Comparison of ENCODE assay signal across 8 cellular contexts in the genomic region with DNA sequence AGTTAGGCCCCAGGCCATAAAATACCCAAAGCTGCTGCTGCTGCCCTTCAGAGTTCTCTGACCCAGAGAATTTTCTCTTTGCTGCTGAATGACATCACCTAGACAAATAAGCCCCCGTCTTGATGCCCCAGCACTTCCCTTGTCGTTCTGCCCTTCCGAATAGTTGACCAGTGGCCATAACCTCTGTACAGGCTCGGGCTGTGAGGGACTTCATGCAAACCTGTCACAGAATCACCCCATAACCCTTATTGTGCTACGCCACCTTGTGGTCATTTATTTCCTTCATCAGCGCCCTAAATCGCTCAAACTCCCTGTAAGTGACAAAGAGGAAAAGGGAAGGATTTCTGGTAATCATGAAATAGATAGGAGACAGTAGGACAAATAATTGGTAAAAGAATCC. TPM values are rescaled to one million over a fixed set of nuclear protein-coding genes. Genes with fewer than 3 reads are reported as not detected.
DNase-seq lines count a peak whose midpoint lies in the region; ATAC-seq and TF ChIP-seq lines count a peak whose summit lies in the region.

No MANE protein-coding gene starts in this region.

- H3K18ac ChIP-seq in neuronal stem cell (ENCODE audit: low read length), result no peak overlapping the region

- H3K4me2 ChIP-seq in neuronal stem cell (ENCODE audit: insufficient read depth, low read length, poor library complexity, severe bottlenecking), result no peak overlapping the region

- H2BK120ac ChIP-seq in neuronal stem cell (ENCODE audit: low read depth, low read length), result no peak overlapping the region

- H3K27ac ChIP-seq in HEK293 (ENCODE audit: extremely low read depth, low read depth, low read length) (no peak overlapping the region), neuronal stem cell (replicated peaks; ENCODE audit: low read length) (no peak overlapping the region)

- no peak overlapping the region for H3K4ac ChIP-seq in neuronal stem cell (ENCODE audit: low read length)

- no peak overlapping the region for H2BK15ac ChIP-seq in neuronal stem cell (ENCODE audit: low read length)

- no peak overlapping the region for H3K9ac ChIP-seq in neuronal stem cell (ENCODE audit: low read depth, low read length, poor library complexity)

- peak; percentile 41 for DNase-seq in D341Med (ENCODE audit: low spot score)
- peak; percentile 70 for DNase-seq in NCI-H460 (ENCODE audit: extremely low read depth, low read depth)
- peak; percentile 63 for DNase-seq in activated CD8-positive, alpha-beta memory T cell treated with anti-CD3 and anti-CD28 coated beads for 24 hours
- DNase-seq in fibroblast of pulmonary artery (ENCODE audit: low read depth), result peak; percentile 76
- DNase-seq in neuronal stem cell (ENCODE audit: low spot score), result peak; percentile 54
- DNase-seq in cortex of kidney (lab: John Stamatoyannopoulos, UW), result no peak

- no peaks in the 10 kb centered on the region for H3K27me3 ChIP-seq in neuronal stem cell (ENCODE audit: control insufficient read depth in 3 of 3, insufficient read depth in 3 of 3, low read depth in 1 of 3, low read length in 3 of 3)

- no peak overlapping the region for H3K14ac ChIP-seq in neuronal stem cell (ENCODE audit: low read length)

- H3K4me3 ChIP-seq in HEK293 (ENCODE audit: low read depth, low read length) (no peak overlapping the region), fibroblast of pulmonary artery (replicated peaks; ENCODE audit: low read depth, low read length) (no peak overlapping the region), neuronal stem cell (ENCODE audit: low read length in 2 of 2) (no peak overlapping the region)

- H3K4me1 ChIP-seq in HEK293 (ENCODE audit: control insufficient read depth, insufficient read depth, low read length) (no peaks in the 10 kb centered on the region), neuronal stem cell (ENCODE audit: control insufficient read depth in 2 of 2, insufficient read depth in 1 of 2, low read depth in 1 of 2, low read length in 2 of 2) (no peaks in the 10 kb centered on the region)

- H3K23ac ChIP-seq in neuronal stem cell (ENCODE audit: low read depth, low read length, poor library complexity), result no peak overlapping the region

- POLR2A ChIA-PET in HEK293 (lab: Yijun Ruan, JAX), result no interaction called here

- H2AK5ac ChIP-seq in neuronal stem cell (ENCODE audit: low read depth, low read length), result no peak overlapping the region

- WGBS in neuronal stem cell (ENCODE audit: extremely low coverage in 2 of 2, insufficient read length in 2 of 2, insufficient replicate concordance in 1 of 2), 2 donors, result no CpG with 5 or more reads among the region's 7 CpGs

- H3K9me3 ChIP-seq in HEK293 (ENCODE audit: control insufficient read depth, insufficient read depth, low read depth, low read length) (no peaks in the 10 kb centered on the region), neuronal stem cell (replicated peaks in 1 of 2; ENCODE audit: control insufficient read depth in 2 of 2, insufficient read depth in 1 of 2, low read depth in 1 of 2, low read length in 2 of 2) (no peaks in the 10 kb centered on the region)

- no peak overlapping the region for H4K91ac ChIP-seq in neuronal stem cell (ENCODE audit: low read depth, low read length, poor library complexity)

- H3K79me1 ChIP-seq in neuronal stem cell (ENCODE audit: low read depth, low read length), result peaks cover 2% of the 10 kb centered on the region

- H3K36me3 ChIP-seq in HEK293 (ENCODE audit: control insufficient read depth in 2 of 2, insufficient read depth in 1 of 2, low read length in 2 of 2) (no peaks in the 10 kb centered on the region), neuronal stem cell (replicated peaks in 1 of 2; ENCODE audit: control insufficient read depth in 2 of 2, insufficient read depth in 2 of 2, low read length in 2 of 2) (no peaks in the 10 kb centered on the region)

- H4K8ac ChIP-seq in neuronal stem cell (ENCODE audit: low read depth, low read length), result no peak overlapping the region

- CTCF ChIA-PET in HEK293 (lab: Yijun Ruan, JAX), result interaction anchor here (0.6 to 5.3 kb wide), 5 partner anchors 124 to 195 kb away, joined by 3 to 41 read pairs (median 10); a partner anchor contains a TSS

- ATAC-seq in HG03039 (IDR thresholded peaks at IDR 0.05; ENCODE audit: unreplicated experiment), result no peak

- no peak for TF ChIP-seq CTCF in HEK293 (tag by site-specific recombination; IDR thresholded peaks at IDR 0.05)
- peak; percentile 51 for TF ChIP-seq CTCF in fibroblast of pulmonary artery (IDR thresholded peaks at IDR 0.05; ENCODE audit: low read length, missing control alignments)

- no peak overlapping the region for H2BK12ac ChIP-seq in neuronal stem cell (ENCODE audit: low read length)

- peak overlapping the region; percentile 62 for H2AFZ ChIP-seq in neuronal stem cell (ENCODE audit: low read length)

- H2BK5ac ChIP-seq in neuronal stem cell (ENCODE audit: low read length), result no peak overlapping the region

TF ChIP-seq in HEK293, 187 proteins besides CTCF, POLR2A, EP300 and RAD21:
- peak; percentile 54; the same call in 1 of the 2 replicates for TF ChIP-seq ZNF660 (tag by site-specific recombination; IDR thresholded peaks at IDR 0.05)
- TF ChIP-seq ZNF600 (tag by site-specific recombination; IDR thresholded peaks at IDR 0.05), result 0 out of 2 replicates have a peak, but pooled peaks have one; percentile 33
- TF ChIP-seq YY1 (tag by site-specific recombination; IDR thresholded peaks at IDR 0.05), result no peak
- no peak for TF ChIP-seq MEIS1 (CRISPR knock-in tag; IDR thresholded peaks at IDR 0.05; ENCODE audit: borderline replicate concordance)
- peak; percentile 74 for TF ChIP-seq ZNF654 (tag by site-specific recombination; IDR thresholded peaks at IDR 0.05; ENCODE audit: low read depth)
- TF ChIP-seq, protein P1, sequence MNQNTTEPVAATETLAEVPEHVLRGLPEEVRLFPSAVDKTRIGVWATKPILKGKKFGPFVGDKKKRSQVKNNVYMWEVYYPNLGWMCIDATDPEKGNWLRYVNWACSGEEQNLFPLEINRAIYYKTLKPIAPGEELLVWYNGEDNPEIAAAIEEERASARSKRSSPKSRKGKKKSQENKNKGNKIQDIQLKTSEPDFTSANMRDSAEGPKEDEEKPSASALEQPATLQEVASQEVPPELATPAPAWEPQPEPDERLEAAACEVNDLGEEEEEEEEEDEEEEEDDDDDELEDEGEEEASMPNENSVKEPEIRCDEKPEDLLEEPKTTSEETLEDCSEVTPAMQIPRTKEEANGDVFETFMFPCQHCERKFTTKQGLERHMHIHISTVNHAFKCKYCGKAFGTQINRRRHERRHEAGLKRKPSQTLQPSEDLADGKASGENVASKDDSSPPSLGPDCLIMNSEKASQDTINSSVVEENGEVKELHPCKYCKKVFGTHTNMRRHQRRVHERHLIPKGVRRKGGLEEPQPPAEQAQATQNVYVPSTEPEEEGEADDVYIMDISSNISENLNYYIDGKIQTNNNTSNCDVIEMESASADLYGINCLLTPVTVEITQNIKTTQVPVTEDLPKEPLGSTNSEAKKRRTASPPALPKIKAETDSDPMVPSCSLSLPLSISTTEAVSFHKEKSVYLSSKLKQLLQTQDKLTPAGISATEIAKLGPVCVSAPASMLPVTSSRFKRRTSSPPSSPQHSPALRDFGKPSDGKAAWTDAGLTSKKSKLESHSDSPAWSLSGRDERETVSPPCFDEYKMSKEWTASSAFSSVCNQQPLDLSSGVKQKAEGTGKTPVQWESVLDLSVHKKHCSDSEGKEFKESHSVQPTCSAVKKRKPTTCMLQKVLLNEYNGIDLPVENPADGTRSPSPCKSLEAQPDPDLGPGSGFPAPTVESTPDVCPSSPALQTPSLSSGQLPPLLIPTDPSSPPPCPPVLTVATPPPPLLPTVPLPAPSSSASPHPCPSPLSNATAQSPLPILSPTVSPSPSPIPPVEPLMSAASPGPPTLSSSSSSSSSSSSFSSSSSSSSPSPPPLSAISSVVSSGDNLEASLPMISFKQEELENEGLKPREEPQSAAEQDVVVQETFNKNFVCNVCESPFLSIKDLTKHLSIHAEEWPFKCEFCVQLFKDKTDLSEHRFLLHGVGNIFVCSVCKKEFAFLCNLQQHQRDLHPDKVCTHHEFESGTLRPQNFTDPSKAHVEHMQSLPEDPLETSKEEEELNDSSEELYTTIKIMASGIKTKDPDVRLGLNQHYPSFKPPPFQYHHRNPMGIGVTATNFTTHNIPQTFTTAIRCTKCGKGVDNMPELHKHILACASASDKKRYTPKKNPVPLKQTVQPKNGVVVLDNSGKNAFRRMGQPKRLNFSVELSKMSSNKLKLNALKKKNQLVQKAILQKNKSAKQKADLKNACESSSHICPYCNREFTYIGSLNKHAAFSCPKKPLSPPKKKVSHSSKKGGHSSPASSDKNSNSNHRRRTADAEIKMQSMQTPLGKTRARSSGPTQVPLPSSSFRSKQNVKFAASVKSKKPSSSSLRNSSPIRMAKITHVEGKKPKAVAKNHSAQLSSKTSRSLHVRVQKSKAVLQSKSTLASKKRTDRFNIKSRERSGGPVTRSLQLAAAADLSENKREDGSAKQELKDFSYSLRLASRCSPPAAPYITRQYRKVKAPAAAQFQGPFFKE (tag by site-specific recombination; IDR thresholded peaks at IDR 0.05; ENCODE audit: borderline replicate concordance), result no peak
- 0 out of 2 replicates have a peak, but pooled peaks have one; percentile 48 for TF ChIP-seq ZBTB48 (tag by site-specific recombination; IDR thresholded peaks at IDR 0.05)

RNA-seq across cellular contexts. Expression of a gene that starts 18.8 kb away (rescaled TPM):
- not detected in 2 replicates for total RNA-seq in NCI-H460 (2014; rRNA removed; shearing (Covaris generic))
- not detected in 2 replicates for polyA plus RNA-seq in NCI-H460 (2014; cell fraction: nucleus; rRNA removed)
- not detected for polyA plus RNA-seq in neuronal stem cell (2013, experiment 1 of 2)
- polyA plus RNA-seq in neuronal stem cell (2013, experiment 2 of 2), result not detected

RNA-seq across cellular contexts. Expression of a gene that starts 21.8 kb away (rescaled TPM):
- total RNA-seq in NCI-H460 (2014; rRNA removed; shearing (Covaris generic)), result 4.4 and 6.6 TPM in 2 replicates
- polyA plus RNA-seq in NCI-H460 (2014; cell fraction: nucleus; rRNA removed), result 5.0 and 8.7 TPM in 2 replicates
- 4.8 TPM for polyA plus RNA-seq in neuronal stem cell (2013, experiment 1 of 2)
- 4.7 TPM for polyA plus RNA-seq in neuronal stem cell (2013, experiment 2 of 2)

RNA-seq across cellular contexts. Expression of a gene that starts 45.9 kb away (rescaled TPM):
- 1.6 and 2.4 TPM in 2 replicates for total RNA-seq in NCI-H460 (2014; rRNA removed; shearing (Covaris generic))
- polyA plus RNA-seq in NCI-H460 (2014; cell fraction: nucleus; rRNA removed), result 0.08 and 1.0 TPM in 2 replicates
- 1.3 TPM for polyA plus RNA-seq in neuronal stem cell (2013, experiment 1 of 2)
- 1.1 TPM for polyA plus RNA-seq in neuronal stem cell (2013, experiment 2 of 2)
